11 cellular contexts compared by ENCODE assay signal in genomic region chr19:5090780-5091575, GRCh38.
DNase-seq lines count a peak whose midpoint lies in the region; ATAC-seq and TF ChIP-seq lines count a peak whose summit lies in the region.
"Had no signal": no experiment of that assay in that cellular context is flagged by ENCODE, and none has a peak within 500 bp of the region (broad histone marks: within the 10 kb centered on the region; RNA-seq: fewer than 3 reads in every experiment).

No MANE protein-coding gene starts in this region.

- ATAC-seq in GM21825 (IDR thresholded peaks at IDR 0.05; ENCODE audit: unreplicated experiment): no peak
- no peak for ATAC-seq in left lobe of liver

- intact Hi-C loops in dorsolateral prefrontal cortex (cut with DNase I): loop anchor here in 1 of 2 donors (5.0 kb wide), 1 partner anchor 46 kb away; no protein-coding TSS in a partner anchor

- H3K27me3 Mint-ChIP-seq in immature natural killer cell (ENCODE audit: low read depth in 3 of 3): peaks cover 0 to 2% (median 1%) of the 10 kb centered on the region in 3 donors
- H3K27me3 Mint-ChIP-seq: CD4-positive, alpha-beta T cell had no signal

- peak overlapping the region in 33 of 59 donors; percentile 6 to 74 (median 45) for H3K27ac ChIP-seq in dorsolateral prefrontal cortex

- peak; percentile 64 for DNase-seq in AG08395 (ENCODE audit: low spot score)
- DNase-seq in NCI-H1092 (lab: John Stamatoyannopoulos, UW): peak; percentile 46
- DNase-seq in dorsolateral prefrontal cortex: peak in 8 of 10 donors; percentile 37 to 84 (median 70)
- DNase-seq in myocyte (ENCODE audit: low read depth): peak; percentile 74
- no peak for DNase-seq in immature natural killer cell
- DNase-seq in left lobe of liver (ENCODE audit: low spot score): no peak
- DNase-seq in H4 (ENCODE audit: low spot score): no peak
- DNase-seq: activated T-cell treated with anti-CD3 and anti-CD28 coated beads for 4 hours; CD4-positive, alpha-beta T cell; NK-92 treated with Interleukin-12 subunit alpha and Interleukin-12 subunit beta, amount 100 ng/mL, for 24 hours had no signal

- H3K9me3 Mint-ChIP-seq in immature natural killer cell: peaks cover 0 to 1% (median 0%) of the 10 kb centered on the region in 6 donors
- H3K9me3 Mint-ChIP-seq: CD4-positive, alpha-beta T cell had no signal

- H3K4me3 Mint-ChIP-seq in immature natural killer cell: no peak overlapping the region
- H3K4me3 Mint-ChIP-seq: CD4-positive, alpha-beta T cell had no signal

- peaks cover 0 to 8% (median 0%) of the 10 kb centered on the region in 3 donors for H3K36me3 Mint-ChIP-seq in immature natural killer cell

- TF ChIP-seq CTCF in dorsolateral prefrontal cortex (IDR thresholded peaks at IDR 0.05 in 54 of 56, conservative IDR thresholded peaks at IDR 0.05 in 2 of 56; ENCODE audit: low read depth in 1 of 56, partially characterized antibody in 56 of 56): no peak

- peak overlapping the region in 3 of 59 donors; percentile 4 to 22 (median 7) for H3K4me3 ChIP-seq in dorsolateral prefrontal cortex

- peaks cover 0 to 5% of the 10 kb centered on the region in 2 donors for H3K4me1 Mint-ChIP-seq in immature natural killer cell

- H3K27ac Mint-ChIP-seq in immature natural killer cell: no peak overlapping the region
- H3K27ac Mint-ChIP-seq: CD4-positive, alpha-beta T cell had no signal

- no peaks in the 10 kb centered on the region for H3K27me3 ChIP-seq in dorsolateral prefrontal cortex

Comparison
In these comparisons a context has a peak if more than half of its experiments do, and no peak if none do; other contexts are left out.
1. DNase-seq: peak in AG08395 (single experiment), NCI-H1092 (single experiment), dorsolateral prefrontal cortex (8 of 10) and myocyte (single experiment); none in immature natural killer cell (0 of 3), left lobe of liver (single experiment) and H4 (single experiment).